In the genomic region with DNA sequence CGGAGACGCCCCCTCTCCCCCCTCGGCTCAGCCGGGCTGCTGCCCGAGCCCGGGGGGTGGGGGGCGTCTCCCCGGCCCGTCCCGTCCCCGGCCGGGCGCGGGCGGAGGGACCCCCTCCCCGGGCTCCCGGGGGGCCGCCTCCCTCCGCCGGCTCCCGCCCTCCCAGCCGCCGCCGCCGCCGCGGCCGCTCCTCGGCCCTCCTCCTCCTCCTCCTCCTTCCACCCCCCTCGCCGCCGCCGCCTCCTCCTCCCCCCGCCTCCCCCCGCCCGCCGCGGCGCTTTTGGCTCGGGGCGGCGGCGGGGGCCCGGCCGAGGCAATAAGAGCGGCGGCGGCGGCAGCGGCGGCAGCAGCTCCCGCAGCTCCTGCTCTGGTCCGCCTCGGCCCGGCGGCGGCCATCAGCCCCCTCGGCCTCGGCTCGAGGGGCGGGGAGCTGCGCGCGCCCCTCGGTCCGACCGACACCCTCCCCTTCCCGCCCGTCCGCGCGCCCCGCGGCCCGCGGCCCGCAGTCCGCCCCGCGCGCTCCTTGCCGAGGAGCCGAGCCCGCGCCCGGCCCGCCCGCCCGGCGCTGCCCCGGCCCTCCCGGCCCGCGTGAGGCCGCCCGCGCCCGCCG, we compare ENCODE assay signal across 1 cellular context.
TF ChIP-seq lines count a peak whose summit lies in the region.

No MANE protein-coding gene starts in this region.

TF ChIP-seq in GM12878, 131 proteins besides CTCF, POLR2A, EP300 and RAD21:
- TF ChIP-seq, protein P1, sequence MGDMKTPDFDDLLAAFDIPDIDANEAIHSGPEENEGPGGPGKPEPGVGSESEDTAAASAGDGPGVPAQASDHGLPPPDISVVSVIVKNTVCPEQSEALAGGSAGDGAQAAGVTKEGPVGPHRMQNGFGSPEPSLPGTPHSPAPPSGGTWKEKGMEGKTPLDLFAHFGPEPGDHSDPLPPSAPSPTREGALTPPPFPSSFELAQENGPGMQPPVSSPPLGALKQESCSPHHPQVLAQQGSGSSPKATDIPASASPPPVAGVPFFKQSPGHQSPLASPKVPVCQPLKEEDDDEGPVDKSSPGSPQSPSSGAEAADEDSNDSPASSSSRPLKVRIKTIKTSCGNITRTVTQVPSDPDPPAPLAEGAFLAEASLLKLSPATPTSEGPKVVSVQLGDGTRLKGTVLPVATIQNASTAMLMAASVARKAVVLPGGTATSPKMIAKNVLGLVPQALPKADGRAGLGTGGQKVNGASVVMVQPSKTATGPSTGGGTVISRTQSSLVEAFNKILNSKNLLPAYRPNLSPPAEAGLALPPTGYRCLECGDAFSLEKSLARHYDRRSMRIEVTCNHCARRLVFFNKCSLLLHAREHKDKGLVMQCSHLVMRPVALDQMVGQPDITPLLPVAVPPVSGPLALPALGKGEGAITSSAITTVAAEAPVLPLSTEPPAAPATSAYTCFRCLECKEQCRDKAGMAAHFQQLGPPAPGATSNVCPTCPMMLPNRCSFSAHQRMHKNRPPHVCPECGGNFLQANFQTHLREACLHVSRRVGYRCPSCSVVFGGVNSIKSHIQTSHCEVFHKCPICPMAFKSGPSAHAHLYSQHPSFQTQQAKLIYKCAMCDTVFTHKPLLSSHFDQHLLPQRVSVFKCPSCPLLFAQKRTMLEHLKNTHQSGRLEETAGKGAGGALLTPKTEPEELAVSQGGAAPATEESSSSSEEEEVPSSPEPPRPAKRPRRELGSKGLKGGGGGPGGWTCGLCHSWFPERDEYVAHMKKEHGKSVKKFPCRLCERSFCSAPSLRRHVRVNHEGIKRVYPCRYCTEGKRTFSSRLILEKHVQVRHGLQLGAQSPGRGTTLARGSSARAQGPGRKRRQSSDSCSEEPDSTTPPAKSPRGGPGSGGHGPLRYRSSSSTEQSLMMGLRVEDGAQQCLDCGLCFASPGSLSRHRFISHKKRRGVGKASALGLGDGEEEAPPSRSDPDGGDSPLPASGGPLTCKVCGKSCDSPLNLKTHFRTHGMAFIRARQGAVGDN (IDR thresholded peaks at IDR 0.05) = 0 out of 2 replicates have a peak, but pooled peaks have one; percentile 27
- TF ChIP-seq TAF1 (IDR thresholded peaks at IDR 0.05; ENCODE audit: borderline replicate concordance, low read depth, low read length) = peak; percentile 62; the same call in 1 of the 2 replicates
- TF ChIP-seq POLR2AphosphoS5 (IDR thresholded peaks at IDR 0.05; ENCODE audit: low read length) = peak; percentile 44; the same call in 1 of the 2 replicates
- TF ChIP-seq TCF12 (IDR thresholded peaks at IDR 0.05; ENCODE audit: low read depth, low read length) = 0 out of 2 replicates have a peak, but pooled peaks have one; percentile 17
- TF ChIP-seq, protein P2, sequence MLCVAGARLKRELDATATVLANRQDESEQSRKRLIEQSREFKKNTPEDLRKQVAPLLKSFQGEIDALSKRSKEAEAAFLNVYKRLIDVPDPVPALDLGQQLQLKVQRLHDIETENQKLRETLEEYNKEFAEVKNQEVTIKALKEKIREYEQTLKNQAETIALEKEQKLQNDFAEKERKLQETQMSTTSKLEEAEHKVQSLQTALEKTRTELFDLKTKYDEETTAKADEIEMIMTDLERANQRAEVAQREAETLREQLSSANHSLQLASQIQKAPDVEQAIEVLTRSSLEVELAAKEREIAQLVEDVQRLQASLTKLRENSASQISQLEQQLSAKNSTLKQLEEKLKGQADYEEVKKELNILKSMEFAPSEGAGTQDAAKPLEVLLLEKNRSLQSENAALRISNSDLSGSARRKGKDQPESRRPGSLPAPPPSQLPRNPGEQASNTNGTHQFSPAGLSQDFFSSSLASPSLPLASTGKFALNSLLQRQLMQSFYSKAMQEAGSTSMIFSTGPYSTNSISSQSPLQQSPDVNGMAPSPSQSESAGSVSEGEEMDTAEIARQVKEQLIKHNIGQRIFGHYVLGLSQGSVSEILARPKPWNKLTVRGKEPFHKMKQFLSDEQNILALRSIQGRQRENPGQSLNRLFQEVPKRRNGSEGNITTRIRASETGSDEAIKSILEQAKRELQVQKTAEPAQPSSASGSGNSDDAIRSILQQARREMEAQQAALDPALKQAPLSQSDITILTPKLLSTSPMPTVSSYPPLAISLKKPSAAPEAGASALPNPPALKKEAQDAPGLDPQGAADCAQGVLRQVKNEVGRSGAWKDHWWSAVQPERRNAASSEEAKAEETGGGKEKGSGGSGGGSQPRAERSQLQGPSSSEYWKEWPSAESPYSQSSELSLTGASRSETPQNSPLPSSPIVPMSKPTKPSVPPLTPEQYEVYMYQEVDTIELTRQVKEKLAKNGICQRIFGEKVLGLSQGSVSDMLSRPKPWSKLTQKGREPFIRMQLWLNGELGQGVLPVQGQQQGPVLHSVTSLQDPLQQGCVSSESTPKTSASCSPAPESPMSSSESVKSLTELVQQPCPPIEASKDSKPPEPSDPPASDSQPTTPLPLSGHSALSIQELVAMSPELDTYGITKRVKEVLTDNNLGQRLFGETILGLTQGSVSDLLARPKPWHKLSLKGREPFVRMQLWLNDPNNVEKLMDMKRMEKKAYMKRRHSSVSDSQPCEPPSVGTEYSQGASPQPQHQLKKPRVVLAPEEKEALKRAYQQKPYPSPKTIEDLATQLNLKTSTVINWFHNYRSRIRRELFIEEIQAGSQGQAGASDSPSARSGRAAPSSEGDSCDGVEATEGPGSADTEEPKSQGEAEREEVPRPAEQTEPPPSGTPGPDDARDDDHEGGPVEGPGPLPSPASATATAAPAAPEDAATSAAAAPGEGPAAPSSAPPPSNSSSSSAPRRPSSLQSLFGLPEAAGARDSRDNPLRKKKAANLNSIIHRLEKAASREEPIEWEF (IDR thresholded peaks at IDR 0.05; ENCODE audit: insufficient replicate concordance, low read depth, low read length) = no peak
- peak; percentile 77; the same call in 2 of the 3 replicates for TF ChIP-seq POU2F2 (IDR thresholded peaks at IDR 0.05; ENCODE audit: borderline replicate concordance, low read depth, low read length)
- peak in 1 of 2 experiments; percentile 35; a peak in 1 of 4 replicates for TF ChIP-seq BHLHE40 (IDR thresholded peaks at IDR 0.05; ENCODE audit: borderline replicate concordance in 1 of 2, low read depth in 2 of 2, low read length in 1 of 2)
- peak; percentile 7; the same call in 1 of the 2 replicates for TF ChIP-seq TBL1XR1 (IDR thresholded peaks at IDR 0.05; ENCODE audit: low read depth, low read length)
- no peak for TF ChIP-seq BCL11A (IDR thresholded peaks at IDR 0.05; ENCODE audit: low read depth, low read length)
- 0 out of 2 replicates have a peak, but pooled peaks have one; percentile 5 for TF ChIP-seq IKZF1 (conservative IDR thresholded peaks at IDR 0.05)
- TF ChIP-seq GATAD2B (conservative IDR thresholded peaks at IDR 0.05; ENCODE audit: low read depth) = 0 out of 2 replicates have a peak, but pooled peaks have one; percentile 29
- TF ChIP-seq TCF3 (IDR thresholded peaks at IDR 0.05; ENCODE audit: borderline replicate concordance, insufficient read depth, low read depth, low read length) = peak; percentile 29; the same call in 1 of the 2 replicates
- TF ChIP-seq IKZF2 (IDR thresholded peaks at IDR 0.05) = no peak
- peak; percentile 37; the same call in 1 of the 2 replicates for TF ChIP-seq YY1 (IDR thresholded peaks at IDR 0.05; ENCODE audit: low read depth, low read length)
